In genomic region chr5:135089912-135090311, GRCh38 we compare ENCODE assay signal across 36 cellular contexts. TPM values are rescaled to one million over a fixed set of nuclear protein-coding genes. Genes with fewer than 3 reads are reported as not detected.
"Had no signal": no experiment of that assay in that cellular context is flagged by ENCODE, and none has a peak within 500 bp of the region (broad histone marks: within the 10 kb centered on the region; RNA-seq: fewer than 3 reads in every experiment).

No MANE protein-coding gene starts in this region.

- H3K4me3 Mint-ChIP-seq: activated B cell treated with CpG ODN at 0.5 μM for 24 hours; activated CD4-positive, alpha-beta memory T cell treated with anti-CD3 and anti-CD28 coated beads for 36 hours; activated CD4-positive, alpha-beta T cell treated with anti-CD3 and anti-CD28 coated beads, Interleukin-2, amount 10 ng/mL, durations not matched to agents 24 days and 14 days; activated CD8-positive, alpha-beta T cell treated with anti-CD3 and anti-CD28 coated beads for 36 hours; activated naive CD4-positive, alpha-beta T cell treated with anti-CD3 and anti-CD28 coated beads for 36 hours; activated naive CD8-positive, alpha-beta T cell treated with anti-CD3 and anti-CD28 coated beads for 36 hours; activated T-cell treated with anti-CD3 and anti-CD28 coated beads, Interleukin-2, amount 50 U/mL, for 4 hours; activated T-cell treated with anti-CD3 and anti-CD28 coated beads, Interleukin-2, amount 50 U/mL, for 72 hours; activated T-helper 1 cell treated with anti-CD3 and anti-CD28 coated beads, Interleukin-12 subunit alpha, Interleukin-12 subunit beta, Interleukin-2, Interleukin-4 antibody, amounts not matched to agents 30 ng/mL and 10 ng/mL and 1 ng/mL, durations not matched to agents 14 hours and 24 hours and 36 hours; activated T-helper 17 cell treated with anti-CD3 and anti-CD28 coated beads, Interleukin-2, amount 50 U/mL, for 72 hours; central memory CD8-positive, alpha-beta T cell; T-helper 2 cell treated with Interferon-gamma antibody and Interleukin-4, amounts not matched to agents 5 μg/mL and 100 μg/mL, for 36 hours had no signal

- H3K4me1 Mint-ChIP-seq: activated B cell treated with CpG ODN at 0.5 μM for 24 hours; activated CD4-positive, alpha-beta T cell treated with anti-CD3 and anti-CD28 coated beads, Interleukin-2, amount 10 ng/mL, durations not matched to agents 24 days and 14 days; activated naive CD8-positive, alpha-beta T cell treated with anti-CD3 and anti-CD28 coated beads for 36 hours; activated T-helper 17 cell treated with anti-CD3 and anti-CD28 coated beads, Interleukin-2, amount 50 U/mL, for 72 hours; central memory CD8-positive, alpha-beta T cell had no signal

- H3K27ac Mint-ChIP-seq: activated B cell treated with CpG ODN at 0.5 μM for 24 hours; activated CD4-positive, alpha-beta memory T cell treated with anti-CD3 and anti-CD28 coated beads for 36 hours; activated CD4-positive, alpha-beta T cell treated with anti-CD3 and anti-CD28 coated beads, Interleukin-2, amount 10 ng/mL, durations not matched to agents 24 days and 14 days; activated CD8-positive, alpha-beta T cell treated with anti-CD3 and anti-CD28 coated beads for 36 hours; activated naive CD4-positive, alpha-beta T cell treated with anti-CD3 and anti-CD28 coated beads for 36 hours; activated naive CD4-positive, alpha-beta T cell treated with anti-CD3 and anti-CD28 coated beads, Interleukin-2, amount 50 U/mL, for 72 hours; activated naive CD8-positive, alpha-beta T cell treated with anti-CD3 and anti-CD28 coated beads for 36 hours; activated T-cell treated with anti-CD3 and anti-CD28 coated beads, Interleukin-2, amount 50 U/mL, for 72 hours; activated T-helper 1 cell treated with anti-CD3 and anti-CD28 coated beads, Interleukin-12 subunit alpha, Interleukin-12 subunit beta, Interleukin-2, Interleukin-4 antibody, amounts not matched to agents 30 ng/mL and 10 ng/mL and 1 ng/mL, durations not matched to agents 14 hours and 24 hours and 36 hours; activated T-helper 17 cell treated with anti-CD3 and anti-CD28 coated beads, Interleukin-2, amount 50 U/mL, for 72 hours; T-helper 2 cell treated with Interferon-gamma antibody and Interleukin-4, amounts not matched to agents 5 μg/mL and 100 μg/mL, for 36 hours had no signal

- H3K27ac ChIP-seq: adrenal gland, body of pancreas, brain microvascular endothelial cell, breast epithelium, VCaP had no signal

- H3K9me3 Mint-ChIP-seq: activated B cell treated with CpG ODN at 0.5 μM for 24 hours; activated CD4-positive, alpha-beta memory T cell treated with anti-CD3 and anti-CD28 coated beads for 36 hours; activated CD4-positive, alpha-beta T cell treated with anti-CD3 and anti-CD28 coated beads, Interleukin-2, amount 10 ng/mL, durations not matched to agents 24 days and 14 days; activated CD8-positive, alpha-beta T cell treated with anti-CD3 and anti-CD28 coated beads for 36 hours; activated naive CD4-positive, alpha-beta T cell treated with anti-CD3 and anti-CD28 coated beads for 36 hours; activated naive CD4-positive, alpha-beta T cell treated with anti-CD3 and anti-CD28 coated beads, Interleukin-2, amount 50 U/mL, for 72 hours; activated naive CD8-positive, alpha-beta T cell treated with anti-CD3 and anti-CD28 coated beads for 36 hours; activated T-cell treated with anti-CD3 and anti-CD28 coated beads, Interleukin-2, amount 50 U/mL, for 4 hours; activated T-cell treated with anti-CD3 and anti-CD28 coated beads, Interleukin-2, amount 50 U/mL, for 72 hours; activated T-helper 1 cell treated with anti-CD3 and anti-CD28 coated beads, Interleukin-12 subunit alpha, Interleukin-12 subunit beta, Interleukin-2, Interleukin-4 antibody, amounts not matched to agents 30 ng/mL and 10 ng/mL and 1 ng/mL, durations not matched to agents 14 hours and 24 hours and 36 hours; activated T-helper 17 cell treated with anti-CD3 and anti-CD28 coated beads, Interleukin-2, amount 50 U/mL, for 72 hours; central memory CD8-positive, alpha-beta T cell; T-helper 2 cell treated with Interferon-gamma antibody and Interleukin-4, amounts not matched to agents 5 μg/mL and 100 μg/mL, for 36 hours had no signal

- H3K9me3 ChIP-seq: adrenal gland, body of pancreas, breast epithelium had no signal

- H3K4me1 ChIP-seq: adrenal gland, body of pancreas, breast epithelium had no signal

- H3K27me3 ChIP-seq: body of pancreas had no signal

- H3K36me3 ChIP-seq: adrenal gland, brain microvascular endothelial cell, breast epithelium had no signal

- DNase-seq: activated B cell treated with CpG ODN at 0.5 μM for 24 hours; activated CD4-positive, alpha-beta memory T cell treated with anti-CD3 and anti-CD28 coated beads for 36 hours; activated CD4-positive, alpha-beta T cell treated with anti-CD3 and anti-CD28 coated beads for 4 hours; activated CD4-positive, alpha-beta T cell treated with anti-CD3 and anti-CD28 coated beads, Interleukin-2, amount 10 ng/mL, durations not matched to agents 24 days and 14 days; activated CD4-positive, alpha-beta T cell treated with anti-CD3 and anti-CD28 coated beads, Interleukin-2, amount 50 U/mL, for 1 hour; activated CD4-positive, alpha-beta T cell treated with anti-CD3 and anti-CD28 coated beads, Interleukin-2, amount 50 U/mL, for 4 hours; activated CD4-positive, CD25-positive, alpha-beta regulatory T cell treated with anti-CD3 and anti-CD28 coated beads, Interleukin-2, amount 50 U/mL, for 72 hours; activated CD8-positive, alpha-beta memory T cell treated with anti-CD3 and anti-CD28 coated beads, Interleukin-2, amount 50 U/mL, for 4 hours; activated CD8-positive, alpha-beta T cell treated with anti-CD3 and anti-CD28 coated beads for 36 hours; activated effector memory CD4-positive, alpha-beta T cell treated with anti-CD3 and anti-CD28 coated beads, Interleukin-2, amount 50 U/mL, for 16 hours; activated gamma-delta T cell treated with Interleukin-2 at 50 U/mL for 16 hours; activated naive CD4-positive, alpha-beta T cell; activated naive CD4-positive, alpha-beta T cell treated with anti-CD3 and anti-CD28 coated beads for 36 hours; activated naive CD4-positive, alpha-beta T cell treated with anti-CD3 and anti-CD28 coated beads, Interleukin-2, amount 50 U/mL, for 16 hours; activated naive CD8-positive, alpha-beta T cell treated with anti-CD3 and anti-CD28 coated beads for 36 hours; activated T-cell treated with anti-CD3 and anti-CD28 coated beads for 4 hours; activated T-cell treated with anti-CD3 and anti-CD28 coated beads, Interleukin-2, amount 50 U/mL, for 1 hour; activated T-cell treated with anti-CD3 and anti-CD28 coated beads, Interleukin-2, amount 50 U/mL, for 4 hours; activated T-cell treated with anti-CD3 and anti-CD28 coated beads, Interleukin-2, amount 50 U/mL, for 72 hours; adrenal gland; amniotic stem cell; aorta; body of pancreas; brain microvascular endothelial cell; caudate nucleus; cerebellar nuclear complex; T-helper 2 cell; T-helper 9 cell had no signal

- H3K36me3 Mint-ChIP-seq: activated CD4-positive, alpha-beta memory T cell treated with anti-CD3 and anti-CD28 coated beads for 36 hours; activated naive CD4-positive, alpha-beta T cell treated with anti-CD3 and anti-CD28 coated beads, Interleukin-2, amount 50 U/mL, for 72 hours; activated naive CD8-positive, alpha-beta T cell treated with anti-CD3 and anti-CD28 coated beads for 36 hours had no signal

- H3K4me3 ChIP-seq: adrenal gland, body of pancreas, breast epithelium had no signal

RNA-seq across cellular contexts. Expression of gene PITX1, which starts 55.9 kb away (rescaled TPM):
- total RNA-seq: activated B cell treated with CpG ODN at 0.5 μM for 24 hours; activated naive CD8-positive, alpha-beta T cell treated with anti-CD3 and anti-CD28 coated beads for 36 hours; activated T-helper 17 cell treated with anti-CD3 and anti-CD28 coated beads, Interleukin-2, amount 50 U/mL, for 72 hours; body of pancreas; chondrocyte had no signal
